Comparison of ENCODE assay signal across 8 cellular contexts in genomic region chr6:105179244-105180065, GRCh38. TPM values are rescaled to one million over a fixed set of nuclear protein-coding genes. Genes with fewer than 3 reads are reported as not detected.
A peak's percentile ranks its signal among the peaks of the same experiment; 100 is the strongest.
DNase-seq lines count a peak whose midpoint lies in the region; ATAC-seq, FAIRE-seq and TF ChIP-seq lines count a peak whose summit lies in the region.

TSS of gene POPDC3 (minus strand) at chr6:105180014. CDS start at chr6:105161909, 18,105 bp downstream.

- peaks cover 38 to 60% of the 10 kb centered on the region in 2 donors for H3K27me3 Mint-ChIP-seq in stimulated activated naive B cell treated with anti-CD40 and anti-IgM and Interleukin-4, amounts not matched to agents 10 μg/mL and 1 μg/mL and 100 μg/mL, for 72 hours

- peaks cover 2 to 6% of the 10 kb centered on the region in 2 donors for H3K4me1 Mint-ChIP-seq in stimulated activated naive B cell treated with anti-CD40 and anti-IgM and Interleukin-4, amounts not matched to agents 10 μg/mL and 1 μg/mL and 100 μg/mL, for 72 hours

- CTCF ChIA-PET in GM10248 (lab: Yijun Ruan, JAX), result no interaction called here

- TF ChIP-seq CTCF in 22Rv1 (IDR thresholded peaks at IDR 0.05), result peak; percentile 7; the same call in 1 of the 2 replicates
- TF ChIP-seq CTCF in GM10248 (IDR thresholded peaks at IDR 0.05; ENCODE audit: control extremely low read depth, extremely low read depth, low read depth, missing control alignments), result no peak
- no peak for TF ChIP-seq CTCF in bronchial epithelial cell (IDR thresholded peaks at IDR 0.05; ENCODE audit: insufficient read depth, low read length, severe bottlenecking)

- H3K27ac Mint-ChIP-seq in stimulated activated naive B cell treated with anti-CD40 and anti-IgM and Interleukin-4, amounts not matched to agents 10 μg/mL and 1 μg/mL and 100 μg/mL, for 72 hours, result no peak within 1 kb of the TSS

- peaks cover 6% of the 10 kb centered on the region for H3K9me3 ChIP-seq in MG63

- no peaks in the 10 kb centered on the region for H3K9me3 Mint-ChIP-seq in stimulated activated naive B cell treated with anti-CD40 and anti-IgM and Interleukin-4, amounts not matched to agents 10 μg/mL and 1 μg/mL and 100 μg/mL, for 72 hours

- H3K4me3 ChIP-seq in MG63, result peak within 1 kb of the TSS; percentile 57
- H3K4me3 ChIP-seq in bronchial epithelial cell (ENCODE audit: low read depth, low read length), result peak within 1 kb of the TSS; percentile 52

- POLR2A ChIA-PET in GM10248 (lab: Yijun Ruan, JAX), result no interaction called here

- H3K27ac ChIP-seq in 22Rv1, result no peak within 1 kb of the TSS

- no peak for FAIRE-seq in bronchial epithelial cell (lab: Jason Lieb, UNC)

- ATAC-seq in stimulated activated naive B cell treated with anti-CD40 and anti-IgM and Interleukin-4, amounts not matched to agents 10 μg/mL and 1 μg/mL and 100 μg/mL, for 72 hours (replicated peaks), result peak; percentile 50 to 56
- ATAC-seq in GM21723 (IDR thresholded peaks at IDR 0.05; ENCODE audit: unreplicated experiment), result no peak

- DNase-seq in GM10248 (ENCODE audit: extremely low spot score), result peak; percentile 26
- DNase-seq in MG63, result peak; percentile 45
- DNase-seq in bronchial epithelial cell (ENCODE audit: low read depth), result no peak
- DNase-seq in kidney tubule cell (ENCODE audit: low spot score), result peak; percentile 23
- no peak for DNase-seq in stimulated activated naive B cell treated with anti-CD40 and anti-IgM and Interleukin-4, amounts not matched to agents 10 μg/mL and 1 μg/mL and 100 μg/mL, for 72 hours
- DNase-seq in NCI-H1436 (lab: John Stamatoyannopoulos, UW), result no peak

- peak within 1 kb of the TSS; percentile 55 to 60 for H3K4me3 Mint-ChIP-seq in stimulated activated naive B cell treated with anti-CD40 and anti-IgM and Interleukin-4, amounts not matched to agents 10 μg/mL and 1 μg/mL and 100 μg/mL, for 72 hours

- H3K36me3 ChIP-seq in MG63 (no peaks in the 10 kb centered on the region), bronchial epithelial cell (ENCODE audit: control insufficient read depth, insufficient read depth, low read length) (no peaks in the 10 kb centered on the region)

- H3K27me3 ChIP-seq in MG63 (no peaks in the 10 kb centered on the region), bronchial epithelial cell (ENCODE audit: control insufficient read depth, insufficient read depth, low read length) (no peaks in the 10 kb centered on the region)

- no peaks in the 10 kb centered on the region for H3K36me3 Mint-ChIP-seq in stimulated activated naive B cell treated with anti-CD40 and anti-IgM and Interleukin-4, amounts not matched to agents 10 μg/mL and 1 μg/mL and 100 μg/mL, for 72 hours

RNA-seq across cellular contexts. Expression of gene POPDC3, which starts in this region (rescaled TPM):
- total RNA-seq in MG63 (2014; rRNA removed; shearing (Covaris generic); ENCODE audit: low replicate concordance), result 1.8 and 2.2 TPM in 2 replicates
- total RNA-seq in bronchial epithelial cell, result 1.4 and 5.8 TPM in 2 replicates

Comparison
In these comparisons a context has a peak if more than half of its experiments do, and no peak if none do; other contexts are left out.
1. DNase-seq: peak in GM10248 (single experiment), MG63 (single experiment) and kidney tubule cell (single experiment); none in bronchial epithelial cell (single experiment), stimulated activated naive B cell treated with anti-CD40 and anti-IgM and Interleukin-4, amounts not matched to agents 10 μg/mL and 1 μg/mL and 100 μg/mL, for 72 hours (single experiment) and NCI-H1436 (single experiment).